Comparison of ENCODE assay signal across 1 cellular context in the genomic region with DNA sequence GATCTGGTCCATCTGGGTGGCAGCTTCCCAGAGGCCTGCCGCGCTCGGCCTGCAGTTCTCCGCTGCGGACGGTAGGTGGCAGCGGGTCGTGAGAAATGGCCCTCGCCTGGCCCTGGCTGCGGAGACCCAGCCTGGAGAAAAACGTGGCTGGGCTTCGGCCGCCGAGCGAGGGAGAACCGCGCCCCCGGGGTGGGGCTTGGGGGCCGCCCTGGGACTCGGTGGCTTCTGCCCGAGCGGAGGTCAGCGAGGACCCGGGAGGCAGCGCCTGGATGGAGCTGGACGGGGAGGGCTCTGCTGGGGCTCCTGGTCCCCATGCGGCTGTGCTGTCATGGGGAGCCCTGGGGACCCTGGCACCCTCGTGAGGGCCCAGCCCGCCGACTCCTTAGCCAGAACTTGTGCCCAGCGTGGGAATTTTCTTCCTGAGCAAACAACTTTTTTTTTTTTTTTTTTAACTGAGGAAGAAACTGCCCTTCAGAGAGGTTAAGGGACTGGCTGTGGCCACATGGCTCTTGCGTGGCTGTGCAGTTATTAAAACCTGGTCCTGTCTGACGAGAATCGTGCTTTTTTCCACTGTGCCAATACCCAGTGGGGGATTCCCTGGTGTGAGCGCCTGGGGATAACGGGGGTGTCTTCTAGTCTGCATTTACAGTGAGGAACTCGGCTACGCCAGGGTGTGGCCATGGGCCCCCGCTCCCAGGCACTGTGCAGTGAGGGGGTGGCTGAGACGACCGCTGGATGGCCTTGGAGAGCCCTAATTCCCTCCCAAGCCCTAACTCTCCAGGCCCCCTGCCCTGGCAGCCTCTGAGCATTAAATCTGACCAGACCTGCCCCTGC.
TF ChIP-seq lines count a peak whose summit lies in the region.

No MANE protein-coding gene starts in this region.

TF ChIP-seq in K562, 482 proteins besides CTCF, POLR2A, EP300 and RAD21 (continued from another document and continues in another):
- TF ChIP-seq AFF4 (CRISPR knock-in tag; IDR thresholded peaks at IDR 0.05) (no peak), ZNF644 (tag; IDR thresholded peaks at IDR 0.05; ENCODE audit: low read depth) (no peak), ZNF133 (CRISPR knock-in tag; IDR thresholded peaks at IDR 0.05) (no peak), PTBP1 (IDR thresholded peaks at IDR 0.05; ENCODE audit: low read depth, low read length) (no peak), ZNF551 (CRISPR knock-in tag; IDR thresholded peaks at IDR 0.05) (no peak), ETS1 (conservative IDR thresholded peaks at IDR 0.05; ENCODE audit: control insufficient read depth, low read depth, low read length) (peak; percentile 64; the same call in 1 of the 2 replicates), ZNF174 (CRISPR knock-in tag; IDR thresholded peaks at IDR 0.05) (no peak), BRF2 (IDR thresholded peaks at IDR 0.05; ENCODE audit: borderline replicate concordance, insufficient read depth, insufficient read length) (no peak), ZBED1 (IDR thresholded peaks at IDR 0.05) (no peak), GATAD2A (IDR thresholded peaks at IDR 0.05) (no peak), ZNF146 (CRISPR knock-in tag; IDR thresholded peaks at IDR 0.05; ENCODE audit: unreplicated experiment) (no peak), ZNF280B (CRISPR knock-in tag; IDR thresholded peaks at IDR 0.05) (no peak), RCOR1 (IDR thresholded peaks at IDR 0.05; ENCODE audit: borderline replicate concordance in 1 of 2, low read depth in 2 of 2, low read length in 2 of 2) (peak in 1 of 2 experiments; percentile 73; a peak in 2 of 4 replicates), TGIF2 (CRISPR knock-in tag; IDR thresholded peaks at IDR 0.05) (no peak), ZNF655 (CRISPR knock-in tag; IDR thresholded peaks at IDR 0.05) (no peak), TBP (optimal IDR thresholded peaks at IDR 0.05; ENCODE audit: low read depth, low read length) (no peak), RBM17 (IDR thresholded peaks at IDR 0.05; ENCODE audit: borderline replicate concordance, low read depth, low read length) (no peak), SREBF1 (IDR thresholded peaks at IDR 0.05; ENCODE audit: borderline replicate concordance, low read depth, low read length) (no peak), NONO (IDR thresholded peaks at IDR 0.05; ENCODE audit: low read depth in 2 of 2, low read length in 1 of 2) (no peak), LARP7 (IDR thresholded peaks at IDR 0.05) (no peak), SETDB1 (IDR thresholded peaks at IDR 0.05; ENCODE audit: low read length) (no peak), RBM25 (IDR thresholded peaks at IDR 0.05; ENCODE audit: low read depth, low read length, severe bottlenecking) (no peak), JUNB (CRISPR knock-in tag; conservative IDR thresholded peaks at IDR 0.05) (no peak), ZC3H4 (CRISPR knock-in tag; IDR thresholded peaks at IDR 0.05; ENCODE audit: borderline replicate concordance) (no peak), NR2F6 (CRISPR knock-in tag; IDR thresholded peaks at IDR 0.05) (no peak), BACH1 (tag; IDR thresholded peaks at IDR 0.05) (no peak), SRF (CRISPR knock-in tag; IDR thresholded peaks at IDR 0.05) (no peak; a peak in 2 of 4 replicates), E2F5 (CRISPR knock-in tag; IDR thresholded peaks at IDR 0.05) (no peak), ZNF24 (IDR thresholded peaks at IDR 0.05) (no peak), ZNF311 (CRISPR knock-in tag; IDR thresholded peaks at IDR 0.05) (no peak), ZNF217 (CRISPR knock-in tag; IDR thresholded peaks at IDR 0.05) (no peak), ZNF696 (CRISPR knock-in tag; conservative IDR thresholded peaks at IDR 0.05) (no peak), HOXB6 (CRISPR knock-in tag; IDR thresholded peaks at IDR 0.05; ENCODE audit: borderline replicate concordance) (no peak), EGR1 (conservative IDR thresholded peaks at IDR 0.05) (no peak), KDM1A (IDR thresholded peaks at IDR 0.05) (no peak)
- TF ChIP-seq, protein P1, sequence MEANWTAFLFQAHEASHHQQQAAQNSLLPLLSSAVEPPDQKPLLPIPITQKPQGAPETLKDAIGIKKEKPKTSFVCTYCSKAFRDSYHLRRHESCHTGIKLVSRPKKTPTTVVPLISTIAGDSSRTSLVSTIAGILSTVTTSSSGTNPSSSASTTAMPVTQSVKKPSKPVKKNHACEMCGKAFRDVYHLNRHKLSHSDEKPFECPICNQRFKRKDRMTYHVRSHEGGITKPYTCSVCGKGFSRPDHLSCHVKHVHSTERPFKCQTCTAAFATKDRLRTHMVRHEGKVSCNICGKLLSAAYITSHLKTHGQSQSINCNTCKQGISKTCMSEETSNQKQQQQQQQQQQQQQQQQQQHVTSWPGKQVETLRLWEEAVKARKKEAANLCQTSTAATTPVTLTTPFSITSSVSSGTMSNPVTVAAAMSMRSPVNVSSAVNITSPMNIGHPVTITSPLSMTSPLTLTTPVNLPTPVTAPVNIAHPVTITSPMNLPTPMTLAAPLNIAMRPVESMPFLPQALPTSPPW (CRISPR knock-in tag; IDR thresholded peaks at IDR 0.05), result peak; percentile 74
- TF ChIP-seq, protein P2, sequence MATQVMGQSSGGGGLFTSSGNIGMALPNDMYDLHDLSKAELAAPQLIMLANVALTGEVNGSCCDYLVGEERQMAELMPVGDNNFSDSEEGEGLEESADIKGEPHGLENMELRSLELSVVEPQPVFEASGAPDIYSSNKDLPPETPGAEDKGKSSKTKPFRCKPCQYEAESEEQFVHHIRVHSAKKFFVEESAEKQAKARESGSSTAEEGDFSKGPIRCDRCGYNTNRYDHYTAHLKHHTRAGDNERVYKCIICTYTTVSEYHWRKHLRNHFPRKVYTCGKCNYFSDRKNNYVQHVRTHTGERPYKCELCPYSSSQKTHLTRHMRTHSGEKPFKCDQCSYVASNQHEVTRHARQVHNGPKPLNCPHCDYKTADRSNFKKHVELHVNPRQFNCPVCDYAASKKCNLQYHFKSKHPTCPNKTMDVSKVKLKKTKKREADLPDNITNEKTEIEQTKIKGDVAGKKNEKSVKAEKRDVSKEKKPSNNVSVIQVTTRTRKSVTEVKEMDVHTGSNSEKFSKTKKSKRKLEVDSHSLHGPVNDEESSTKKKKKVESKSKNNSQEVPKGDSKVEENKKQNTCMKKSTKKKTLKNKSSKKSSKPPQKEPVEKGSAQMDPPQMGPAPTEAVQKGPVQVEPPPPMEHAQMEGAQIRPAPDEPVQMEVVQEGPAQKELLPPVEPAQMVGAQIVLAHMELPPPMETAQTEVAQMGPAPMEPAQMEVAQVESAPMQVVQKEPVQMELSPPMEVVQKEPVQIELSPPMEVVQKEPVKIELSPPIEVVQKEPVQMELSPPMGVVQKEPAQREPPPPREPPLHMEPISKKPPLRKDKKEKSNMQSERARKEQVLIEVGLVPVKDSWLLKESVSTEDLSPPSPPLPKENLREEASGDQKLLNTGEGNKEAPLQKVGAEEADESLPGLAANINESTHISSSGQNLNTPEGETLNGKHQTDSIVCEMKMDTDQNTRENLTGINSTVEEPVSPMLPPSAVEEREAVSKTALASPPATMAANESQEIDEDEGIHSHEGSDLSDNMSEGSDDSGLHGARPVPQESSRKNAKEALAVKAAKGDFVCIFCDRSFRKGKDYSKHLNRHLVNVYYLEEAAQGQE (CRISPR knock-in tag; IDR thresholded peaks at IDR 0.05; ENCODE audit: low read depth), result no peak
- TF ChIP-seq, protein P3, sequence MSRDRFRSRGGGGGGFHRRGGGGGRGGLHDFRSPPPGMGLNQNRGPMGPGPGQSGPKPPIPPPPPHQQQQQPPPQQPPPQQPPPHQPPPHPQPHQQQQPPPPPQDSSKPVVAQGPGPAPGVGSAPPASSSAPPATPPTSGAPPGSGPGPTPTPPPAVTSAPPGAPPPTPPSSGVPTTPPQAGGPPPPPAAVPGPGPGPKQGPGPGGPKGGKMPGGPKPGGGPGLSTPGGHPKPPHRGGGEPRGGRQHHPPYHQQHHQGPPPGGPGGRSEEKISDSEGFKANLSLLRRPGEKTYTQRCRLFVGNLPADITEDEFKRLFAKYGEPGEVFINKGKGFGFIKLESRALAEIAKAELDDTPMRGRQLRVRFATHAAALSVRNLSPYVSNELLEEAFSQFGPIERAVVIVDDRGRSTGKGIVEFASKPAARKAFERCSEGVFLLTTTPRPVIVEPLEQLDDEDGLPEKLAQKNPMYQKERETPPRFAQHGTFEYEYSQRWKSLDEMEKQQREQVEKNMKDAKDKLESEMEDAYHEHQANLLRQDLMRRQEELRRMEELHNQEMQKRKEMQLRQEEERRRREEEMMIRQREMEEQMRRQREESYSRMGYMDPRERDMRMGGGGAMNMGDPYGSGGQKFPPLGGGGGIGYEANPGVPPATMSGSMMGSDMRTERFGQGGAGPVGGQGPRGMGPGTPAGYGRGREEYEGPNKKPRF (IDR thresholded peaks at IDR 0.05; ENCODE audit: low read depth, low read length), result no peak
- TF ChIP-seq, protein P4, sequence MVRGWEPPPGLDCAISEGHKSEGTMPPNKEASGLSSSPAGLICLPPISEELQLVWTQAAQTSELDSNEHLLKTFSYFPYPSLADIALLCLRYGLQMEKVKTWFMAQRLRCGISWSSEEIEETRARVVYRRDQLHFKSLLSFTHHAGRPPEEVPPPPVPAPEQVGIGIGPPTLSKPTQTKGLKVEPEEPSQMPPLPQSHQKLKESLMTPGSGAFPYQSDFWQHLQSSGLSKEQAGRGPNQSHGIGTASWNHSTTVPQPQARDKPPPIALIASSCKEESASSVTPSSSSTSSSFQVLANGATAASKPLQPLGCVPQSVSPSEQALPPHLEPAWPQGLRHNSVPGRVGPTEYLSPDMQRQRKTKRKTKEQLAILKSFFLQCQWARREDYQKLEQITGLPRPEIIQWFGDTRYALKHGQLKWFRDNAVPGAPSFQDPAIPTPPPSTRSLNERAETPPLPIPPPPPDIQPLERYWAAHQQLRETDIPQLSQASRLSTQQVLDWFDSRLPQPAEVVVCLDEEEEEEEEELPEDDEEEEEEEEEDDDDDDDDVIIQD (CRISPR knock-in tag; IDR thresholded peaks at IDR 0.05), result no peak
